13 cellular contexts compared by ENCODE assay signal in the genomic region with DNA sequence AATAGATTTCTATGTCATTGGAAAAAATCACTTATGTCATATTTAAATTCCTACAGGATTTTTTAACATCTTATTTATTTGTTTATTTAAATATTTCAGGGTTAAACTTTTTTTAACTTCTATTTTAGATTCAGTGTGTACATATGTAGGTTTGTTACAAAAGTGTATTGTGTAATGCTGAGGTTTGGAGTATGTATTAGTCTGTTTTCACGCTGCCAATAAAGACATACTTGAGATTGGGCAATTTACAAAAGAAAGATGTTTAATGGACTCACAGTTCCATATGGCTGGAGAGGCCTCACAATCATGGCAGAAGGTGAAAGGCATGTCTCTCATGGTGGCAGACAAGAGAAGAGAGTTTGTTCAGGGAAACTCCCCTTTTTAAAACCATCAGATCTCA.
"Had no signal": no experiment of that assay in that cellular context is flagged by ENCODE, and none has a peak within 500 bp of the region (broad histone marks: within the 10 kb centered on the region; RNA-seq: fewer than 3 reads in every experiment).

No MANE protein-coding gene starts in this region.

- DNase-seq: activated CD4-positive, alpha-beta T cell treated with anti-CD3 and anti-CD28 coated beads, Interleukin-2, amount 10 ng/mL, durations not matched to agents 7 days and 5 days; activated CD8-positive, alpha-beta memory T cell treated with anti-CD3 and anti-CD28 coated beads for 24 hours; activated CD8-positive, alpha-beta memory T cell treated with anti-CD3 and anti-CD28 coated beads, Interleukin-2, amount 50 U/mL, for 48 hours; activated effector memory CD4-positive, alpha-beta T cell treated with Interleukin-2 at 50 U/mL for 16 hours; activated naive CD4-positive, alpha-beta T cell treated with anti-CD3 and anti-CD28 coated beads, Interleukin-2, amount 50 U/mL, for 16 hours; activated T-cell treated with anti-CD3 and anti-CD28 coated beads, Interleukin-2, amount 50 U/mL, for 48 hours; cerebellar nuclear complex; effector CD8-positive, alpha-beta T cell; left colon; lower lobe of right lung; natural killer cell; stimulated activated CD4-positive, alpha-beta T cell treated with anti-CD3 and anti-CD28 coated beads, Interleukin-4, amount 100 ng/mL, for 24 hours; upper lobe of left lung had no signal
